Comparison of ENCODE assay signal across 8 cellular contexts in genomic region chr9:115015018-115015635, GRCh38.
A peak's percentile ranks its signal among the peaks of the same experiment; 100 is the strongest.
DNase-seq lines count a peak whose midpoint lies in the region; ATAC-seq and TF ChIP-seq lines count a peak whose summit lies in the region.
"Had no signal": no experiment of that assay in that cellular context is flagged by ENCODE, and none has a peak within 500 bp of the region (broad histone marks: within the 10 kb centered on the region; RNA-seq: fewer than 3 reads in every experiment).

No MANE protein-coding gene starts in this region.

- H3K36me3 ChIP-seq in lung (ENCODE audit: control insufficient read depth in 2 of 2, insufficient read depth in 2 of 2, low read length in 2 of 2) = no peaks in the 10 kb centered on the region

- TF ChIP-seq CTCF in GM12864 (IDR thresholded peaks at IDR 0.05; ENCODE audit: low read depth, low read length, missing control alignments) (peak; percentile 52), lung (IDR thresholded peaks at IDR 0.05; ENCODE audit: control extremely low read depth, extremely low read depth) (no peak)

- H3K27me3 ChIP-seq in lung (ENCODE audit: control insufficient read depth, insufficient read depth) = no peaks in the 10 kb centered on the region

- H3K4me3 ChIP-seq in GM12864 (ENCODE audit: low read depth, low read length) (no peak overlapping the region), lung (no peak overlapping the region)
- H3K4me3 ChIP-seq: skin epidermis had no signal

- no peak for DNase-seq in GM12864 (ENCODE audit: low read depth)
- peak; percentile 9 for DNase-seq in NCI-H1048 (lab: John Stamatoyannopoulos, UW)
- peak; percentile 48 to 68 for DNase-seq in T47D (ENCODE audit: low read depth in 1 of 2, low spot score in 1 of 2)
- no peak for DNase-seq in lung (ENCODE audit: low spot score)
- DNase-seq in activated CD8-positive, alpha-beta memory T cell treated with anti-CD3 and anti-CD28 coated beads, Interleukin-2, amount 50 U/mL, for 48 hours = no peak

- no peaks in the 10 kb centered on the region for H3K9me3 ChIP-seq in lung (ENCODE audit: control insufficient read depth in 2 of 2, insufficient read depth in 1 of 2, low read length in 1 of 2)

- in situ Hi-C loops in T47D (cut with HindIII; ENCODE audit: low pct_unique_long_range_greater_than_20kb, low sequenced_read_pairs) = no loop called here

- ATAC-seq in lung (ENCODE audit: insufficient read depth, low FRiP score) = peak; percentile 49
- ATAC-seq in HG02763 (IDR thresholded peaks at IDR 0.05; ENCODE audit: unreplicated experiment) = no peak
- no peak for ATAC-seq in GM19455 (IDR thresholded peaks at IDR 0.05; ENCODE audit: unreplicated experiment)

- no peak overlapping the region for H3K27ac ChIP-seq in lung (ENCODE audit: low read depth in 1 of 2, low read length in 1 of 2)
- H3K27ac ChIP-seq: skin epidermis had no signal

- H3K4me1 ChIP-seq in lung (ENCODE audit: control insufficient read depth in 2 of 2, insufficient read depth in 2 of 2, low read length in 2 of 2) = peaks cover 0 to 2% of the 10 kb centered on the region in 2 donors

- WGBS in lung, 2 donors = 78 to 93% methylated on average over 4 of the region's 4 CpGs

Comparison
In these comparisons a context has a peak if more than half of its experiments do, and no peak if none do; other contexts are left out.
1. DNase-seq: peak in NCI-H1048 (single experiment) and T47D (2 of 2); none in GM12864 (single experiment), lung (single experiment) and activated CD8-positive, alpha-beta memory T cell treated with anti-CD3 and anti-CD28 coated beads, Interleukin-2, amount 50 U/mL, for 48 hours (single experiment).